In the genomic region with DNA sequence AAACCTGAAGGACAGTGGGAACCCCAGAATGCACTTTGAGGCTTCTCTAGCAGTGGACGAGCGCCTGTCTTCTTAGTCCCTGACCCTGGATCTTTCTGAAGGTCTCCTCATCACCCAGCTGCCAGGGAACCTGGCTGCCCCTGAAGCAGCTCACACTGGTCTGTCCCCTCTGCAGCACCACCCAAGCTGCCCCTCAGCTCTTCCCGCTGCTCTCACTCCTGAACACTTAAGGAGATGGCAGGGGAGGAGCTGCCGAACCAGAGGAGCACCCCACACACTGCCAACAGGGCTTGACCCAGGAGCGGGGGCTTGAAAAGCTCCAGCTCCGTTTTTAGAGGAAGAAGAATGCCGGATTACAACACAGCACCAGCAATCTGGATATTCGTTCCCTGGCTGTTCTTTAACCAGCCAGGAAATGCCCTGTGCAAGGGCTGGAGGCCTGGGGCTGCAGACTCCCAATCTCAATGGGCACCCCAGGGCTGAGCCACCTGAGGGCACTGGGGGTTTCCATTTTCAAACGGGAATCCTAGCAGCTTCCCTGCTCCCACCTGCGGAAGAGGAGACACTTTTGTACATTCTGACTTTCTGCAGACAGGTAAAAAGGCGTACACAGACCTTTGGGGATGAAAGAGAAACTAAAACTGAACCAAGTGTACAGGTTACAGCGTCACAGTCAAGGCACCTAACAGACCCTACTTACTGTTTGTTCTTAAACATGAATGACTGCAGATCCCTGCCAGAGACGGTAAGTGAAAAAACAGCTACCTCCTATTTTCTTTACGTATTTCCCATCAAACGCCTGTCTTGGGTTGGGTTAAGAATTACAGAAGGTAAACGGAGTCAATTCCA, we compare ENCODE assay signal across 23 cellular contexts. TPM values are rescaled to one million over a fixed set of nuclear protein-coding genes. Genes with fewer than 3 reads are reported as not detected.
DNase-seq lines count a peak whose midpoint lies in the region; ATAC-seq and TF ChIP-seq lines count a peak whose summit lies in the region.
"Had no signal": no experiment of that assay in that cellular context is flagged by ENCODE, and none has a peak within 500 bp of the region (broad histone marks: within the 10 kb centered on the region; RNA-seq: fewer than 3 reads in every experiment).

No MANE protein-coding gene starts in this region.

- no peak overlapping the region for H3K4me3 Mint-ChIP-seq in MCF 10A (ENCODE audit: unreplicated experiment)
- H3K4me3 Mint-ChIP-seq: activated CD4-positive, alpha-beta memory T cell treated with anti-CD3 and anti-CD28 coated beads, Interleukin-2, amount 10 ng/mL, durations not matched to agents 7 days and 5 days; activated naive CD8-positive, alpha-beta T cell treated with anti-CD3 and anti-CD28 coated beads for 36 hours; activated T-cell treated with anti-CD3 and anti-CD28 coated beads, Interleukin-2, amount 50 U/mL, for 4 hours; natural killer cell treated with Interleukin-12 subunit alpha and Interleukin-12 subunit beta and Interleukin-15 and Interleukin-18, amount 100 ng/mL, for 72 hours had no signal

- intact Hi-C loops in breast epithelium (cut with DNase I; ENCODE audit: low total_unique reads) (no loop called here), MCF 10A (cut with micrococcal nuclease) (no loop called here), mucosa of descending colon (cut with DNase I, micrococcal nuclease) (no loop called here), upper lobe of right lung (cut with DNase I) (no loop called here)

- H3K4me3 ChIP-seq in breast epithelium (peak overlapping the region in 2 of 3 donors; percentile 2 to 23), epithelial cell of proximal tubule (ENCODE audit: low read depth, low read length) (peak overlapping the region; percentile 37), mucosa of descending colon (no peak overlapping the region), upper lobe of right lung (peak overlapping the region; percentile 33)
- H3K4me3 ChIP-seq: gastroesophageal sphincter, K562, thyroid gland had no signal

- no peak for TF ChIP-seq POLR2A in breast epithelium (IDR thresholded peaks at IDR 0.05)

- CTCF ChIA-PET in MCF 10A (lab: Yijun Ruan, JAX): interaction anchor here (0.5 kb wide), 1 partner anchor 176 kb away, joined by 3 read pairs; no protein-coding TSS in a partner anchor

- ATAC-seq in mucosa of descending colon: peak; percentile 80
- peak; percentile 75 for ATAC-seq in upper lobe of right lung
- no peak for ATAC-seq in activated CD4-positive, CD25-positive, alpha-beta regulatory T cell treated with anti-CD3 and anti-CD28 coated beads, Interleukin-2, amount 50 U/mL, for 24 hours
- ATAC-seq: activated T-cell treated with anti-CD3 and anti-CD28 coated beads, Interleukin-2, amount 50 U/mL, for 4 hours; gastroesophageal sphincter; K562; natural killer cell treated with Interleukin-12 subunit alpha and Interleukin-12 subunit beta and Interleukin-15 and Interleukin-18, amount 100 ng/mL, for 72 hours had no signal

- no peaks in the 10 kb centered on the region for H3K36me3 ChIP-seq in breast epithelium
- H3K36me3 ChIP-seq in mucosa of descending colon (ENCODE audit: low read depth): no peaks in the 10 kb centered on the region
- H3K36me3 ChIP-seq in upper lobe of right lung: no peaks in the 10 kb centered on the region
- H3K36me3 ChIP-seq: gastroesophageal sphincter, thyroid gland had no signal

- H3K27ac Mint-ChIP-seq in MCF 10A (ENCODE audit: low read depth, unreplicated experiment): no peak overlapping the region
- H3K27ac Mint-ChIP-seq: activated CD4-positive, alpha-beta memory T cell treated with anti-CD3 and anti-CD28 coated beads, Interleukin-2, amount 10 ng/mL, durations not matched to agents 7 days and 5 days; activated naive CD8-positive, alpha-beta T cell treated with anti-CD3 and anti-CD28 coated beads for 36 hours; natural killer cell treated with Interleukin-12 subunit alpha and Interleukin-12 subunit beta and Interleukin-15 and Interleukin-18, amount 100 ng/mL, for 72 hours had no signal

- H3K27me3 Mint-ChIP-seq in MCF 10A (ENCODE audit: insufficient read depth, unreplicated experiment): no peaks in the 10 kb centered on the region
- H3K27me3 Mint-ChIP-seq: activated naive CD8-positive, alpha-beta T cell treated with anti-CD3 and anti-CD28 coated beads for 36 hours had no signal

- no peak for DNase-seq in breast epithelium (ENCODE audit: low spot score in 2 of 2)
- DNase-seq in MCF 10A (ENCODE audit: unreplicated experiment): no peak
- DNase-seq in epithelial cell of proximal tubule (ENCODE audit: low read depth): no peak
- DNase-seq in mucosa of descending colon: peak in 2 of 3 donors; percentile 36 to 48
- DNase-seq in upper lobe of right lung: no peak
- no peak for DNase-seq in stimulated activated naive CD4-positive, alpha-beta T cell treated with Interleukin-2 at 50 U/mL for 16 hours (lab: John Stamatoyannopoulos, UW)
- no peak for DNase-seq in T1000 (lab: John Stamatoyannopoulos, UW)
- DNase-seq: 8988T; activated CD4-positive, alpha-beta memory T cell treated with anti-CD3 and anti-CD28 coated beads, Interleukin-2, amount 10 ng/mL, durations not matched to agents 7 days and 5 days; activated naive CD8-positive, alpha-beta T cell treated with anti-CD3 and anti-CD28 coated beads for 36 hours; activated T-cell treated with anti-CD3 and anti-CD28 coated beads, Interleukin-2, amount 50 U/mL, for 4 hours; NCI-H1092 treated with DMSO at 0.1 percent for 48 hours; NCI-H2081 treated with DMSO at 0.1 percent for 48 hours; NCI-H510A treated with DMSO at 0.1 percent for 48 hours; SHP77; stimulated activated CD4-positive, alpha-beta T cell treated with anti-CD3 and anti-CD28 coated beads, Interleukin-12 subunit alpha, Interleukin-12 subunit beta, amount 100 ng/mL, for 4 hours; thyroid gland had no signal

- TF ChIP-seq CTCF in breast epithelium (IDR thresholded peaks at IDR 0.05) (no peak), MCF 10A (IDR thresholded peaks at IDR 0.05; ENCODE audit: unreplicated experiment) (no peak), epithelial cell of proximal tubule (conservative IDR thresholded peaks at IDR 0.05; ENCODE audit: low read depth, low read length) (no peak), mucosa of descending colon (IDR thresholded peaks at IDR 0.05) (no peak), upper lobe of right lung (IDR thresholded peaks at IDR 0.05) (no peak)

- peaks cover 5% of the 10 kb centered on the region for H3K36me3 Mint-ChIP-seq in MCF 10A (ENCODE audit: insufficient read depth, unreplicated experiment)
- H3K36me3 Mint-ChIP-seq: natural killer cell treated with Interleukin-12 subunit alpha and Interleukin-12 subunit beta and Interleukin-15 and Interleukin-18, amount 100 ng/mL, for 72 hours had no signal

- no peaks in the 10 kb centered on the region for H3K27me3 ChIP-seq in breast epithelium
- H3K27me3 ChIP-seq in upper lobe of right lung: no peaks in the 10 kb centered on the region
- H3K27me3 ChIP-seq: gastroesophageal sphincter, thyroid gland had no signal

- H3K4me1 ChIP-seq in breast epithelium: no peaks in the 10 kb centered on the region
- peaks cover 4% of the 10 kb centered on the region for H3K4me1 ChIP-seq in mucosa of descending colon (ENCODE audit: low read depth)
- no peaks in the 10 kb centered on the region for H3K4me1 ChIP-seq in upper lobe of right lung
- H3K4me1 ChIP-seq: gastroesophageal sphincter, thyroid gland had no signal

- POLR2A ChIA-PET in MCF 10A (lab: Yijun Ruan, JAX): no interaction called here

- H3K9me3 Mint-ChIP-seq in MCF 10A (ENCODE audit: unreplicated experiment): no peaks in the 10 kb centered on the region
- H3K9me3 Mint-ChIP-seq: activated CD4-positive, alpha-beta memory T cell treated with anti-CD3 and anti-CD28 coated beads, Interleukin-2, amount 10 ng/mL, durations not matched to agents 7 days and 5 days; activated naive CD8-positive, alpha-beta T cell treated with anti-CD3 and anti-CD28 coated beads for 36 hours; activated T-cell treated with anti-CD3 and anti-CD28 coated beads, Interleukin-2, amount 50 U/mL, for 4 hours; natural killer cell treated with Interleukin-12 subunit alpha and Interleukin-12 subunit beta and Interleukin-15 and Interleukin-18, amount 100 ng/mL, for 72 hours had no signal

- no peaks in the 10 kb centered on the region for H3K9me3 ChIP-seq in breast epithelium
- H3K9me3 ChIP-seq in mucosa of descending colon: no peaks in the 10 kb centered on the region
- H3K9me3 ChIP-seq in upper lobe of right lung: no peaks in the 10 kb centered on the region
- H3K9me3 ChIP-seq: gastroesophageal sphincter, thyroid gland had no signal

- H3K4me1 Mint-ChIP-seq in MCF 10A (ENCODE audit: insufficient read depth, unreplicated experiment): no peaks in the 10 kb centered on the region
- H3K4me1 Mint-ChIP-seq: activated CD4-positive, alpha-beta memory T cell treated with anti-CD3 and anti-CD28 coated beads, Interleukin-2, amount 10 ng/mL, durations not matched to agents 7 days and 5 days; activated naive CD8-positive, alpha-beta T cell treated with anti-CD3 and anti-CD28 coated beads for 36 hours had no signal

- no peak overlapping the region for H3K27ac ChIP-seq in breast epithelium
- H3K27ac ChIP-seq in upper lobe of right lung: no peak overlapping the region
- H3K27ac ChIP-seq: epithelial cell of prostate, gastroesophageal sphincter, thyroid gland, VCaP had no signal

- no TSS peak for BruUV-seq in MCF 10A (replicated peaks; lab: Mats Ljungman, UMichigan)

RNA-seq across cellular contexts. Expression of a gene that starts 36.3 kb away (rescaled TPM):
- 10 to 100 TPM; 17.1 to 45.6 (median 41.0) TPM for total RNA-seq in breast epithelium
- 32.7 and 33.9 TPM in 2 replicates for total RNA-seq in MCF 10A (2022)
- total RNA-seq in epithelial cell of proximal tubule: 109 and 112 TPM in 2 replicates
- 100 to 1,000 TPM; 172 to 414 (median 333) TPM for total RNA-seq in mucosa of descending colon
- 15.4 TPM for total RNA-seq in upper lobe of right lung

Comparison
In these comparisons a context has a peak if more than half of its experiments do, and no peak if none do; other contexts are left out.
1. DNase-seq: peak in mucosa of descending colon (2 of 3); none in breast epithelium (0 of 2), MCF 10A (single experiment), epithelial cell of proximal tubule (single experiment), upper lobe of right lung (single experiment), stimulated activated naive CD4-positive, alpha-beta T cell treated with Interleukin-2 at 50 U/mL for 16 hours (single experiment) and T1000 (single experiment).
2. ATAC-seq: peak in mucosa of descending colon (single experiment) and upper lobe of right lung (single experiment); none in activated CD4-positive, CD25-positive, alpha-beta regulatory T cell treated with anti-CD3 and anti-CD28 coated beads, Interleukin-2, amount 50 U/mL, for 24 hours (0 of 2).